29 cellular contexts compared by ENCODE assay signal in the genomic region with DNA sequence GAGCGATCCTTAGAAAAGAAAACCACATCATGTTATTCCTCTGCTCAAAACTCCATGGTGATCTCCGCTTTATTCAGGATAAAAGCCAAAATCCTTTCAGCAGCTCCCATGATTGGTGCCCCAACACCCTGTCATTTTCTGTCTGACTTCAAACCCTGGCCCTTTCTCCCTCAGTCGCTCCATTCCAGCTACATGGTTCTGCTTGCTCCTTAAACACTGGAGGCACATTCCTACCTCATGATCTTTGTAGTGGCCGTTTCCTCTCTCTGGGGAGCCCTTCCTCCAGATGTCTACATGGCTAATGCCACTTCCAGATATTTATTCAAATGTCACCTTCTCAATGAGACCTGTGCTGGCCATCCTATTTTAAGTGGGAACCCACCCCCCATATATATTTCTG.
DNase-seq lines count a peak whose midpoint lies in the region; ATAC-seq and TF ChIP-seq lines count a peak whose summit lies in the region.
"Had no signal": no experiment of that assay in that cellular context is flagged by ENCODE, and none has a peak within 500 bp of the region (broad histone marks: within the 10 kb centered on the region; RNA-seq: fewer than 3 reads in every experiment).

No MANE protein-coding gene starts in this region.

- H3K4me2 ChIP-seq in BLaER1 (no peak overlapping the region), IMR-90 (ENCODE audit: low read depth, low read length) (no peak overlapping the region)

- no peak overlapping the region for H3K9ac ChIP-seq in BLaER1
- H3K9ac ChIP-seq in IMR-90 (ENCODE audit: low read depth, low read length): no peak overlapping the region
- no peak overlapping the region for H3K9ac ChIP-seq in endodermal cell (ENCODE audit: extremely low read depth, low read length, poor library complexity, severe bottlenecking)

- peak overlapping the region; percentile 93 for H2AK5ac ChIP-seq in IMR-90 (ENCODE audit: low read depth, low read length)

- H3K9me3 Mint-ChIP-seq in endodermal cell: no peaks in the 10 kb centered on the region
- H3K9me3 Mint-ChIP-seq: activated naive CD8-positive, alpha-beta T cell treated with anti-CD3 and anti-CD28 coated beads, Interleukin-2, amount 10 ng/mL, durations not matched to agents 7 days and 5 days; T-helper 2 cell treated with Interferon-gamma antibody and Interleukin-4, amounts not matched to agents 5 μg/mL and 100 μg/mL, for 36 hours had no signal

- H4K8ac ChIP-seq in IMR-90 (ENCODE audit: low read depth in 2 of 2, low read length in 2 of 2): peak overlapping the region in 1 of 2 experiments; percentile 81; a peak in 3 of 4 replicates

- H4K20me1 ChIP-seq in BLaER1: no peaks in the 10 kb centered on the region
- no peaks in the 10 kb centered on the region for H4K20me1 ChIP-seq in IMR-90 (ENCODE audit: insufficient read depth, low read length)

- peaks cover 33% of the 10 kb centered on the region for H3K36me3 Mint-ChIP-seq in endodermal cell (ENCODE audit: low read depth)
- H3K36me3 Mint-ChIP-seq: activated naive CD8-positive, alpha-beta T cell treated with anti-CD3 and anti-CD28 coated beads, Interleukin-2, amount 10 ng/mL, durations not matched to agents 7 days and 5 days had no signal

- H2BK20ac ChIP-seq in IMR-90 (ENCODE audit: low read depth, low read length): peak overlapping the region; percentile 85

- DNase-seq in IMR-90: no peak
- no peak for DNase-seq in endodermal cell
- DNase-seq in psoas muscle: no peak
- no peak for DNase-seq in DMS79 treated with DMSO at 0.1 percent for 48 hours (lab: John Stamatoyannopoulos, UW)
- no peak for DNase-seq in HUDEP-2 (lab: John Stamatoyannopoulos, UW; ENCODE audit: unreplicated experiment in 76 of 76)
- DNase-seq in SW 1271 (lab: John Stamatoyannopoulos, UW): no peak
- no peak for DNase-seq in dedifferentiated amniotic fluid mesenchymal stem cell (ENCODE audit: extremely low spot score)
- DNase-seq: activated CD4-positive, alpha-beta T cell treated with anti-CD3 and anti-CD28 coated beads for 4 hours; activated CD8-positive, alpha-beta memory T cell treated with anti-CD3 and anti-CD28 coated beads for 24 hours; activated gamma-delta T cell; activated naive CD8-positive, alpha-beta T cell treated with anti-CD3 and anti-CD28 coated beads, Interleukin-2, amount 10 ng/mL, durations not matched to agents 7 days and 5 days; body of pancreas; effector CD8-positive, alpha-beta T cell; erythroblast; foreskin fibroblast; Kasumi-1; mammary epithelial cell; MV-4-11; NCI-H146; NCI-H446 treated with DMSO at 0.1 percent for 48 hours; stomach; upper lobe of left lung had no signal

- no TSS peak for BruUV-seq in IMR-90 (replicated peaks; lab: Mats Ljungman, UMichigan)

- H4K91ac ChIP-seq in IMR-90 (ENCODE audit: insufficient read depth, low read depth, low read length): peak overlapping the region; percentile 80

- H2AFZ ChIP-seq in IMR-90 (replicated peaks; ENCODE audit: low read length, poor library complexity): no peak overlapping the region

- CTCF ChIA-PET in IMR-90 (lab: Yijun Ruan, JAX): interaction anchor here (0.6 kb wide), 1 partner anchor 49 kb away, joined by 3 read pairs; no protein-coding TSS in a partner anchor

- dilution Hi-C loops in IMR-90 (cut with HindIII; ENCODE audit: low sequenced_read_pairs, unreplicated experiment): no loop called here

- peaks cover 13 to 33% of the 10 kb centered on the region in 2 experiments; a peak in 3 of 4 replicates for H3K79me1 ChIP-seq in IMR-90 (ENCODE audit: low read depth in 1 of 2, low read length in 2 of 2)

- H3K14ac ChIP-seq in IMR-90 (replicated peaks; ENCODE audit: low read depth, low read length): peak overlapping the region; percentile 54; the same call in 1 of the 2 replicates

- no peak for TF ChIP-seq CTCF in IMR-90 (conservative IDR thresholded peaks at IDR 0.05; ENCODE audit: low read depth, low read length)
- no peak for TF ChIP-seq CTCF in endodermal cell (conservative IDR thresholded peaks at IDR 0.05)
- no peak for TF ChIP-seq CTCF in psoas muscle (IDR thresholded peaks at IDR 0.05)

- no peak overlapping the region for H3K23ac ChIP-seq in IMR-90 (ENCODE audit: low read depth, low read length)

- H4K5ac ChIP-seq in IMR-90 (ENCODE audit: low read depth, low read length): peak overlapping the region; percentile 59; the same call in 1 of the 2 replicates

- peak overlapping the region; percentile 53 for H3K27ac Mint-ChIP-seq in endodermal cell
- H3K27ac Mint-ChIP-seq: activated naive CD8-positive, alpha-beta T cell treated with anti-CD3 and anti-CD28 coated beads, Interleukin-2, amount 10 ng/mL, durations not matched to agents 7 days and 5 days; T-helper 2 cell treated with Interferon-gamma antibody and Interleukin-4, amounts not matched to agents 5 μg/mL and 100 μg/mL, for 36 hours had no signal

- POLR2A ChIA-PET in IMR-90 (lab: Charles Lee; ENCODE audit: unreplicated experiment): no interaction called here

- H3K27ac ChIP-seq in BLaER1 (0 out of 2 replicates have a peak overlapping the region, but pooled peaks have one; percentile 87), IMR-90 (ENCODE audit: insufficient read depth, low read length) (no peak overlapping the region; the same call in 1 of the 2 replicates), endodermal cell (ENCODE audit: low read depth, low read length) (no peak overlapping the region), psoas muscle (peak overlapping the region; percentile 72)
- H3K27ac ChIP-seq: body of pancreas, HL-60, neutrophil, RWPE1, upper lobe of left lung had no signal

- H3K4ac ChIP-seq in IMR-90 (ENCODE audit: low read depth, low read length): peak overlapping the region; percentile 78

- no peak overlapping the region for H3K4me3 Mint-ChIP-seq in endodermal cell
- H3K4me3 Mint-ChIP-seq: activated naive CD8-positive, alpha-beta T cell treated with anti-CD3 and anti-CD28 coated beads, Interleukin-2, amount 10 ng/mL, durations not matched to agents 7 days and 5 days; T-helper 2 cell treated with Interferon-gamma antibody and Interleukin-4, amounts not matched to agents 5 μg/mL and 100 μg/mL, for 36 hours had no signal

- H3K27me3 ChIP-seq in BLaER1 (no peaks in the 10 kb centered on the region), IMR-90 (ENCODE audit: control insufficient read depth, insufficient read depth, low read length) (no peaks in the 10 kb centered on the region), endodermal cell (ENCODE audit: control insufficient read depth, insufficient read depth, low read length, poor library complexity, severe bottlenecking) (no peaks in the 10 kb centered on the region), psoas muscle (ENCODE audit: insufficient read depth in 3 of 3, low read length in 2 of 3) (no peaks in the 10 kb centered on the region)
- H3K27me3 ChIP-seq: body of pancreas, stomach, upper lobe of left lung had no signal

- H3K18ac ChIP-seq in IMR-90 (ENCODE audit: low read depth, low read length): peak overlapping the region; percentile 77

- peaks cover 9% of the 10 kb centered on the region; the same call in 1 of the 2 replicates for H3K9me1 ChIP-seq in IMR-90 (ENCODE audit: insufficient read depth, low read length)

- peak overlapping the region; percentile 89; the same call in 2 of the 3 replicates for H2BK15ac ChIP-seq in IMR-90 (ENCODE audit: low read depth, low read length)

- peaks cover 11% of the 10 kb centered on the region for H3K4me1 Mint-ChIP-seq in endodermal cell

- peak overlapping the region; percentile 81 for H2BK120ac ChIP-seq in IMR-90 (ENCODE audit: low read depth, low read length)

- H3K4me1 ChIP-seq in BLaER1 (peaks cover 51% of the 10 kb centered on the region), IMR-90 (ENCODE audit: control insufficient read depth, insufficient read depth, low read length) (peaks cover 11% of the 10 kb centered on the region), endodermal cell (ENCODE audit: control insufficient read depth, insufficient read depth, low read length) (no peaks in the 10 kb centered on the region), psoas muscle (peaks cover 51% of the 10 kb centered on the region)
- H3K4me1 ChIP-seq: body of pancreas had no signal

- peak overlapping the region; percentile 50 for H2AK9ac ChIP-seq in IMR-90 (replicated peaks; ENCODE audit: low read depth, low read length, poor library complexity)

- in situ Hi-C loops in IMR-90 (cut with MboI; ENCODE audit: low sequenced_read_pairs): no loop called here

- no peak overlapping the region for H3K56ac ChIP-seq in IMR-90 (ENCODE audit: extremely low read depth, insufficient read depth, low read length)

- TF ChIP-seq POLR2A in IMR-90 (IDR thresholded peaks at IDR 0.05; ENCODE audit: low read depth, low read length): no peak

- no peak for ATAC-seq in IMR-90 (ENCODE audit: low read depth)
- ATAC-seq in psoas muscle: no peak
- ATAC-seq: body of pancreas had no signal

- intact Hi-C loops in IMR-90 (cut with micrococcal nuclease): no loop called here
- intact Hi-C loops in psoas muscle (cut with DNase I): no loop called here

- 89% methylated on average over 3 of the region's 4 CpGs; no CpG with 5 or more reads in 1 of the 2 experiments for WGBS in IMR-90 (ENCODE audit: extremely low coverage in 2 of 2, insufficient read length in 1 of 2), 2 experiments
- 95 to 97% methylated on average over 3 to 4 of the region's 4 CpGs for WGBS in endodermal cell (ENCODE audit: insufficient coverage in 1 of 2, insufficient read length in 1 of 2), 2 experiments
- WGBS in psoas muscle, 3 donors: 70 to 87% (median 80%) methylated on average over 4 of the region's 4 CpGs

- H2BK5ac ChIP-seq in IMR-90 (ENCODE audit: low read depth, low read length, poor library complexity, severe bottlenecking): peak overlapping the region; percentile 94

- TF ChIP-seq RAD21 in IMR-90 (IDR thresholded peaks at IDR 0.05; ENCODE audit: low read length): no peak

- H3K4me3 ChIP-seq in BLaER1 (no peak overlapping the region), IMR-90 (ENCODE audit: insufficient read depth, low read depth, low read length) (no peak overlapping the region), endodermal cell (ENCODE audit: low read length) (no peak overlapping the region), psoas muscle (no peak overlapping the region)
- H3K4me3 ChIP-seq: body of pancreas, skin epidermis, stomach, upper lobe of left lung had no signal

- no peaks in the 10 kb centered on the region for H3K36me3 ChIP-seq in BLaER1
- peaks cover 4% of the 10 kb centered on the region; the same call in 1 of the 2 replicates for H3K36me3 ChIP-seq in IMR-90 (ENCODE audit: control insufficient read depth, insufficient read depth, low read length)
- peaks cover 40% of the 10 kb centered on the region for H3K36me3 ChIP-seq in endodermal cell (ENCODE audit: control insufficient read depth, insufficient read depth, low read length)
- H3K36me3 ChIP-seq in psoas muscle (ENCODE audit: insufficient read depth in 1 of 2, low read depth in 1 of 2): peaks cover 0 to 4% of the 10 kb centered on the region in 2 donors
- H3K36me3 ChIP-seq: neutrophil, stomach, upper lobe of left lung had no signal

- H3K9me3 ChIP-seq in BLaER1 (no peaks in the 10 kb centered on the region; the same call in none of the 2 replicates), IMR-90 (ENCODE audit: control insufficient read depth, insufficient read depth, low read length) (no peaks in the 10 kb centered on the region), endodermal cell (ENCODE audit: control insufficient read depth, low read length) (no peaks in the 10 kb centered on the region), psoas muscle (no peaks in the 10 kb centered on the region)
- H3K9me3 ChIP-seq: body of pancreas, neutrophil, stomach, upper lobe of left lung had no signal

- no peaks in the 10 kb centered on the region for H3K27me3 Mint-ChIP-seq in endodermal cell (ENCODE audit: insufficient read depth)
- H3K27me3 Mint-ChIP-seq: progenitor cell of endocrine pancreas had no signal

Comparison
In these comparisons a context has a peak if more than half of its experiments do, and no peak if none do; other contexts are left out.
1. H3K27ac ChIP-seq: peak in BLaER1 (single experiment) and psoas muscle (single experiment); none in IMR-90 (single experiment) and endodermal cell (single experiment).